19 cellular contexts compared by ENCODE assay signal in genomic region chr21:35316933-35317332, GRCh38.
DNase-seq lines count a peak whose midpoint lies in the region; ATAC-seq and TF ChIP-seq lines count a peak whose summit lies in the region.
"Had no signal": no experiment of that assay in that cellular context is flagged by ENCODE, and none has a peak within 500 bp of the region (broad histone marks: within the 10 kb centered on the region; RNA-seq: fewer than 3 reads in every experiment).

No MANE protein-coding gene starts in this region.

- peak; percentile 75 for ATAC-seq in IMR-90 (ENCODE audit: low read depth)
- no peak for ATAC-seq in GM19455 (IDR thresholded peaks at IDR 0.05; ENCODE audit: unreplicated experiment)
- no peak for ATAC-seq in GM19395 (IDR thresholded peaks at IDR 0.05; ENCODE audit: unreplicated experiment)
- ATAC-seq: stimulated activated memory B cell treated with anti-CD40 and anti-IgM and Interleukin-4, amounts not matched to agents 10 μg/mL and 1 μg/mL and 100 μg/mL, for 72 hours; T-helper 17 cell had no signal

- peak overlapping the region; percentile 84; the same call in 1 of the 2 replicates for H4K5ac ChIP-seq in IMR-90 (ENCODE audit: low read depth, low read length)

- H3K27ac ChIP-seq in IMR-90 (ENCODE audit: insufficient read depth, low read length) (no peak overlapping the region), brain microvascular endothelial cell (peak overlapping the region; percentile 43), mesenchymal stem cell (ENCODE audit: low read length, poor library complexity, severe bottlenecking) (no peak overlapping the region)
- H3K27ac ChIP-seq: KMS-11, thyroid gland had no signal

- H2BK12ac ChIP-seq in mesenchymal stem cell (ENCODE audit: low read length in 2 of 2), result peak overlapping the region in 1 of 2 experiments; percentile 83

- H3K36me3 ChIP-seq in IMR-90 (ENCODE audit: control insufficient read depth, insufficient read depth, low read length), result no peaks in the 10 kb centered on the region
- H3K36me3 ChIP-seq in brain microvascular endothelial cell (replicated peaks), result no peaks in the 10 kb centered on the region
- no peaks in the 10 kb centered on the region for H3K36me3 ChIP-seq in mesenchymal stem cell (ENCODE audit: control insufficient read depth in 1 of 2, insufficient read depth in 2 of 2, low read depth in 1 of 2, low read length in 2 of 2)
- H3K36me3 ChIP-seq: BE2C, HAP-1, thyroid gland had no signal

- H3K79me1 ChIP-seq in IMR-90 (ENCODE audit: low read depth in 1 of 2, low read length in 2 of 2) (no peaks in the 10 kb centered on the region), mesenchymal stem cell (replicated peaks; ENCODE audit: low read length, poor library complexity, severe bottlenecking) (no peaks in the 10 kb centered on the region)

- no peaks in the 10 kb centered on the region for H4K20me1 ChIP-seq in IMR-90 (ENCODE audit: insufficient read depth, low read length)

- H3K9me3 ChIP-seq in IMR-90 (ENCODE audit: control insufficient read depth, insufficient read depth, low read length), result no peaks in the 10 kb centered on the region
- H3K9me3 ChIP-seq in mesenchymal stem cell (ENCODE audit: control insufficient read depth, low read length), result no peaks in the 10 kb centered on the region
- H3K9me3 ChIP-seq: BE2C, thyroid gland had no signal

- H3K23ac ChIP-seq in IMR-90 (ENCODE audit: low read depth, low read length) (no peak overlapping the region), mesenchymal stem cell (ENCODE audit: low read length in 2 of 2) (no peak overlapping the region)

- H2BK5ac ChIP-seq in IMR-90 (ENCODE audit: low read depth, low read length, poor library complexity, severe bottlenecking) (peak overlapping the region; percentile 27), mesenchymal stem cell (ENCODE audit: low read depth, low read length, poor library complexity, severe bottlenecking) (no peak overlapping the region)

- TF ChIP-seq RAD21 in IMR-90 (IDR thresholded peaks at IDR 0.05; ENCODE audit: low read length), result no peak

- WGBS in IMR-90 (ENCODE audit: extremely low coverage in 2 of 2, insufficient read length in 1 of 2), 2 experiments, result no CpG with 5 or more reads among the region's 4 CpGs
- 46% methylated on average over 4 of the region's 4 CpGs for WGBS in mesenchymal stem cell

- peaks cover 8% of the 10 kb centered on the region; the same call in 1 of the 2 replicates for H3K9me1 ChIP-seq in IMR-90 (ENCODE audit: insufficient read depth, low read length)

- H2AK9ac ChIP-seq in IMR-90 (replicated peaks; ENCODE audit: low read depth, low read length, poor library complexity), result no peak overlapping the region

- dilution Hi-C loops in IMR-90 (cut with HindIII; ENCODE audit: low sequenced_read_pairs, unreplicated experiment), result no loop called here

- CTCF ChIA-PET in IMR-90 (lab: Yijun Ruan, JAX), result no interaction called here

- H3K56ac ChIP-seq in IMR-90 (ENCODE audit: extremely low read depth, insufficient read depth, low read length), result no peak overlapping the region

- peaks cover 6% of the 10 kb centered on the region for H3K4me1 ChIP-seq in IMR-90 (ENCODE audit: control insufficient read depth, insufficient read depth, low read length)
- no peaks in the 10 kb centered on the region for H3K4me1 ChIP-seq in mesenchymal stem cell (ENCODE audit: control insufficient read depth, insufficient read depth, low read depth, low read length)
- H3K4me1 ChIP-seq: BE2C, HAP-1, thyroid gland had no signal

- no peak for TF ChIP-seq CTCF in IMR-90 (conservative IDR thresholded peaks at IDR 0.05; ENCODE audit: low read depth, low read length)
- no peak for TF ChIP-seq CTCF in brain microvascular endothelial cell (IDR thresholded peaks at IDR 0.05; ENCODE audit: low read depth, low read length, missing control alignments)

- H3K18ac ChIP-seq in IMR-90 (ENCODE audit: low read depth, low read length) (peak overlapping the region; percentile 84; the same call in 1 of the 2 replicates), mesenchymal stem cell (ENCODE audit: low read depth in 1 of 2, low read length in 2 of 2) (peak overlapping the region in 1 of 2 experiments; percentile 46)

- H3K4me3 ChIP-seq in IMR-90 (ENCODE audit: insufficient read depth, low read depth, low read length) (no peak overlapping the region), brain microvascular endothelial cell (ENCODE audit: low read depth, low read length) (no peak overlapping the region), mesenchymal stem cell (ENCODE audit: insufficient read depth in 1 of 2, low read depth in 1 of 2, low read length in 2 of 2) (no peak overlapping the region)
- H3K4me3 ChIP-seq: HAP-1, thyroid gland had no signal

- intact Hi-C loops in IMR-90 (cut with micrococcal nuclease), result no loop called here

- H3K4me2 ChIP-seq in IMR-90 (ENCODE audit: low read depth, low read length), result peak overlapping the region; percentile 55
- no peak overlapping the region for H3K4me2 ChIP-seq in mesenchymal stem cell (ENCODE audit: low read length, poor library complexity, severe bottlenecking)
- H3K4me2 ChIP-seq: KMS-11 had no signal

- H3K14ac ChIP-seq in IMR-90 (replicated peaks; ENCODE audit: low read depth, low read length), result peak overlapping the region; percentile 62; the same call in 1 of the 2 replicates
- no peak overlapping the region for H3K14ac ChIP-seq in mesenchymal stem cell (ENCODE audit: low read length in 2 of 2)

- 0 out of 4 replicates have a peak overlapping the region, but pooled peaks of 1 of the 2 experiments have one; percentile 34 for H4K8ac ChIP-seq in IMR-90 (ENCODE audit: low read depth in 2 of 2, low read length in 2 of 2)
- H4K8ac ChIP-seq in mesenchymal stem cell (ENCODE audit: low read length), result no peak overlapping the region

- H2BK15ac ChIP-seq in IMR-90 (ENCODE audit: low read depth, low read length) (no peak overlapping the region; the same call in 2 of the 3 replicates), mesenchymal stem cell (ENCODE audit: low read depth, poor library complexity, severe bottlenecking) (no peak overlapping the region)

- POLR2A ChIA-PET in IMR-90 (lab: Charles Lee; ENCODE audit: unreplicated experiment), result no interaction called here

- H2BK20ac ChIP-seq in IMR-90 (ENCODE audit: low read depth, low read length), result no peak overlapping the region

- in situ Hi-C loops in IMR-90 (cut with MboI; ENCODE audit: low sequenced_read_pairs), result no loop called here
- in situ Hi-C loops in brain microvascular endothelial cell (cut with HindIII; ENCODE audit: low pct_ligation_motif_present, low sequenced_read_pairs), result no loop called here

- no peaks in the 10 kb centered on the region for H3K27me3 ChIP-seq in IMR-90 (ENCODE audit: control insufficient read depth, insufficient read depth, low read length)
- H3K27me3 ChIP-seq in brain microvascular endothelial cell (replicated peaks), result no peaks in the 10 kb centered on the region
- peaks cover 0 to 57% of the 10 kb centered on the region in 2 experiments for H3K27me3 ChIP-seq in mesenchymal stem cell (ENCODE audit: control insufficient read depth in 1 of 2, insufficient read depth in 1 of 2, low read length in 2 of 2)
- H3K27me3 ChIP-seq: BE2C, thyroid gland had no signal

- H2AK5ac ChIP-seq in IMR-90 (ENCODE audit: low read depth, low read length), result peak overlapping the region; percentile 12; the same call in 1 of the 2 replicates
- no peak overlapping the region for H2AK5ac ChIP-seq in mesenchymal stem cell (ENCODE audit: low read length, severe bottlenecking)

- H3K4ac ChIP-seq in IMR-90 (ENCODE audit: low read depth, low read length) (peak overlapping the region; percentile 17; the same call in 1 of the 2 replicates), mesenchymal stem cell (ENCODE audit: low read depth in 1 of 2, low read length in 2 of 2) (no peak overlapping the region)

- DNase-seq in EH (ENCODE audit: low read depth) (peak; percentile 39), IMR-90 (peak; percentile 86), brain microvascular endothelial cell (peak; percentile 92), mesenchymal stem cell (peak; percentile 74), activated gamma-delta T cell (lab: John Stamatoyannopoulos, UW) (no peak)
- DNase-seq: activated CD4-positive, alpha-beta T cell treated with anti-CD3 and anti-CD28 coated beads for 1 hour; activated naive CD4-positive, alpha-beta T cell treated with anti-CD3 and anti-CD28 coated beads, Interleukin-2, amount 50 U/mL, for 16 hours; BE2C; caudate nucleus; effector CD8-positive, alpha-beta T cell; NCI-H69; SIG-M5; T-helper 17 cell; thyroid gland had no signal

- H4K91ac ChIP-seq in IMR-90 (ENCODE audit: insufficient read depth, low read depth, low read length) (peak overlapping the region; percentile 46; the same call in 1 of the 2 replicates), mesenchymal stem cell (ENCODE audit: low read length) (no peak overlapping the region)

- TF ChIP-seq POLR2A in IMR-90 (IDR thresholded peaks at IDR 0.05; ENCODE audit: low read depth, low read length), result no peak

- BruUV-seq in IMR-90 (replicated peaks; lab: Mats Ljungman, UMichigan), result no TSS peak

- H2BK120ac ChIP-seq in IMR-90 (ENCODE audit: low read depth, low read length) (peak overlapping the region; percentile 43; the same call in 1 of the 2 replicates), mesenchymal stem cell (ENCODE audit: low read depth, low read length) (no peak overlapping the region)

- H2AFZ ChIP-seq in IMR-90 (replicated peaks; ENCODE audit: low read length, poor library complexity) (peak overlapping the region; percentile 61), mesenchymal stem cell (ENCODE audit: low read depth, low read length) (no peak overlapping the region)

- H3K9ac ChIP-seq in IMR-90 (ENCODE audit: low read depth, low read length) (no peak overlapping the region), mesenchymal stem cell (ENCODE audit: low read length) (no peak overlapping the region)
- H3K9ac ChIP-seq: KMS-11 had no signal

TF ChIP-seq in IMR-90, 13 proteins besides CTCF, POLR2A, EP300 and RAD21 (continues in another document):
- TF ChIP-seq RCOR1 (IDR thresholded peaks at IDR 0.05; ENCODE audit: insufficient replicate concordance, low read length) (no peak), USF2 (IDR thresholded peaks at IDR 0.05; ENCODE audit: low read depth, low read length) (no peak), SMC3 (IDR thresholded peaks at IDR 0.05; ENCODE audit: low read depth, low read length) (peak; percentile 5; the same call in 1 of the 2 replicates), MXI1 (IDR thresholded peaks at IDR 0.05; ENCODE audit: borderline replicate concordance, low read depth, low read length) (no peak), MAFK (IDR thresholded peaks at IDR 0.05; ENCODE audit: low read depth, low read length) (peak; percentile 44; the same call in 1 of the 2 replicates), BHLHE40 (IDR thresholded peaks at IDR 0.05; ENCODE audit: low read depth, low read length) (peak; percentile 38; the same call in 1 of the 2 replicates), FOS (IDR thresholded peaks at IDR 0.05; ENCODE audit: low read depth, low read length) (peak; percentile 95)
